Comparison of ENCODE assay signal across 19 cellular contexts in the genomic region with DNA sequence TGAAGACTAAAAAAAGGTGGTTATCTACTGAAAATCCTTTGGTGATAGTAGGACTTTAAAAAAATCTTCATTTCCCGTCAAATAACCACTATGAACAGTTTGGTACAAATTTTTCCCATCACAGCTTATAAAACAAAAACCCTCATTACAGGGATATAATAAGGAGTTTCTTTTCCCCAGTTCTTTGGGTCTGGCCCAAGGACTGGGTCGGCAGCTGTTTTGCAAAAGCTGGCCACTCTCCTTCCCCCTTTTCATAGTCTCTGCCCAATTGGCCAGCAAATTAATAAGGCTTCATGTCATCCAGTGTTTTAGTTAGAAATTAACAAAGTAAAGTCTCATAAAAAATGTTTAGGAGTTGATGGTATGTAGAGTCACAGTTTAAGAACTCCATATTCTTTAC. TPM values are rescaled to one million over a fixed set of nuclear protein-coding genes. Genes with fewer than 3 reads are reported as not detected.
DNase-seq lines count a peak whose midpoint lies in the region; ATAC-seq lines count a peak whose summit lies in the region.
"Had no signal": no experiment of that assay in that cellular context is flagged by ENCODE, and none has a peak within 500 bp of the region (broad histone marks: within the 10 kb centered on the region; RNA-seq: fewer than 3 reads in every experiment).

No MANE protein-coding gene starts in this region.

- no peaks in the 10 kb centered on the region for H3K36me3 Mint-ChIP-seq in activated naive CD4-positive, alpha-beta T cell treated with anti-CD3 and anti-CD28 coated beads, Interleukin-2, amount 50 U/mL, for 72 hours
- H3K36me3 Mint-ChIP-seq: CD4-positive, CD25-positive, alpha-beta regulatory T cell; CD8-positive, alpha-beta memory T cell had no signal

- H3K27me3 ChIP-seq in layer of hippocampus (ENCODE audit: control insufficient read depth, insufficient read depth, low read length): no peaks in the 10 kb centered on the region
- H3K27me3 ChIP-seq: BE2C had no signal

- H3K27ac Mint-ChIP-seq in activated naive CD4-positive, alpha-beta T cell treated with anti-CD3 and anti-CD28 coated beads, Interleukin-2, amount 50 U/mL, for 72 hours: no peak overlapping the region
- H3K27ac Mint-ChIP-seq: CD4-positive, CD25-positive, alpha-beta regulatory T cell; CD8-positive, alpha-beta memory T cell had no signal

- peak in 16 of 49 donors; percentile 4 to 60 (median 14) for DNase-seq in substantia nigra (lab: John Stamatoyannopoulos, UW)
- no peak for DNase-seq in NCI-H2196 (lab: John Stamatoyannopoulos, UW; ENCODE audit: unreplicated experiment)
- DNase-seq in activated naive CD4-positive, alpha-beta T cell treated with anti-CD3 and anti-CD28 coated beads, Interleukin-2, amount 50 U/mL, for 72 hours (ENCODE audit: low spot score in 2 of 2): no peak
- DNase-seq: ACHN; BE2C; CD4-positive, CD25-positive, alpha-beta regulatory T cell; CD8-positive, alpha-beta memory T cell; COR-L47; DMS 273 treated with DMSO at 0.1 percent for 48 hours; DMS53; DND-41; EL; GM23248; IMR-90 had no signal

- H3K9me3 Mint-ChIP-seq in activated naive CD4-positive, alpha-beta T cell treated with anti-CD3 and anti-CD28 coated beads, Interleukin-2, amount 50 U/mL, for 72 hours: no peaks in the 10 kb centered on the region

- peak overlapping the region; percentile 30 for H3K27ac ChIP-seq in cingulate gyrus (ENCODE audit: low read depth, low read length)
- peak overlapping the region; percentile 55 for H3K27ac ChIP-seq in layer of hippocampus (ENCODE audit: low read depth, low read length)
- H3K27ac ChIP-seq in substantia nigra (ENCODE audit: low read depth, low read length, poor library complexity, severe bottlenecking): peak overlapping the region; percentile 60
- H3K27ac ChIP-seq: GM23248 had no signal

- no peak for ATAC-seq in activated naive CD4-positive, alpha-beta T cell treated with anti-CD3 and anti-CD28 coated beads, Interleukin-2, amount 50 U/mL, for 72 hours
- ATAC-seq in HG02678 (IDR thresholded peaks at IDR 0.05; ENCODE audit: unreplicated experiment): no peak
- ATAC-seq in GM18870 (IDR thresholded peaks at IDR 0.05; ENCODE audit: unreplicated experiment): no peak
- ATAC-seq: K562 had no signal

RNA-seq across cellular contexts. Expression of a gene that starts 47.0 kb away (rescaled TPM):
- under 1 TPM in 1 of 2 donors, not detected in 1; 0.10 TPM for total RNA-seq in activated naive CD4-positive, alpha-beta T cell treated with anti-CD3 and anti-CD28 coated beads, Interleukin-2, amount 50 U/mL, for 72 hours
- total RNA-seq: CD4-positive, CD25-positive, alpha-beta regulatory T cell; CD8-positive, alpha-beta memory T cell; GM23248; K562 had no signal
